In genomic region chr11:12148882-12149281, GRCh38 we compare ENCODE assay signal across 1 cellular context.
TF ChIP-seq lines count a peak whose summit lies in the region.

No MANE protein-coding gene starts in this region.

TF ChIP-seq in K562, 482 proteins besides CTCF, POLR2A, EP300 and RAD21 (continued from another document):
- TF ChIP-seq PKNOX1 (IDR thresholded peaks at IDR 0.05) (0 out of 2 replicates have a peak, but pooled peaks have one; percentile 16), CUX1 (CRISPR knock-in tag; IDR thresholded peaks at IDR 0.05) (no peak), ADNP (tag; IDR thresholded peaks at IDR 0.05) (peak; percentile 94), LEF1 (IDR thresholded peaks at IDR 0.05) (peak; percentile 65; the same call in 1 of the 2 replicates), CBX1 (IDR thresholded peaks at IDR 0.05; ENCODE audit: low read depth) (peak; percentile 98), JUND (IDR thresholded peaks at IDR 0.05; ENCODE audit: borderline replicate concordance, low read depth, low read length) (no peak), JUND (tag; IDR thresholded peaks at IDR 0.05; ENCODE audit: borderline replicate concordance, low read depth, low read length) (peak; percentile 27; the same call in 1 of the 3 replicates), PHF20 (IDR thresholded peaks at IDR 0.05; ENCODE audit: partially characterized antibody) (peak; percentile 60), NCOA4 (IDR thresholded peaks at IDR 0.05; ENCODE audit: partially characterized antibody) (peak; percentile 11), PTBP1 (IDR thresholded peaks at IDR 0.05; ENCODE audit: low read depth, low read length) (0 out of 2 replicates have a peak, but pooled peaks have one; percentile 83), MBD2 (IDR thresholded peaks at IDR 0.05; ENCODE audit: borderline replicate concordance, low read depth) (0 out of 2 replicates have a peak, but pooled peaks have one; percentile 15), HDAC3 (IDR thresholded peaks at IDR 0.05; ENCODE audit: borderline replicate concordance, partially characterized antibody) (peak; percentile 17), MAZ (CRISPR knock-in tag; conservative IDR thresholded peaks at IDR 0.05 in 1 of 2, IDR thresholded peaks at IDR 0.05 in 1 of 2) (0 out of 4 replicates have a peak, but pooled peaks of 1 of the 2 experiments have one; percentile 17), NKRF (IDR thresholded peaks at IDR 0.05; ENCODE audit: borderline replicate concordance) (peak; percentile 23; the same call in 1 of the 2 replicates), ID3 (CRISPR knock-in tag; IDR thresholded peaks at IDR 0.05) (no peak), ID3 (tag; IDR thresholded peaks at IDR 0.05) (peak; percentile 61; the same call in 1 of the 2 replicates), HDAC1 (IDR thresholded peaks at IDR 0.05) (peak; percentile 13 to 59; a peak in 1 of 4 replicates), FIP1L1 (IDR thresholded peaks at IDR 0.05; ENCODE audit: low read depth, low read length, poor library complexity, severe bottlenecking) (no peak), SMARCA5 (IDR thresholded peaks at IDR 0.05) (peak; percentile 97), ZC3H4 (CRISPR knock-in tag; IDR thresholded peaks at IDR 0.05; ENCODE audit: borderline replicate concordance) (no peak), EHMT2 (IDR thresholded peaks at IDR 0.05) (peak; percentile 39; the same call in 1 of the 2 replicates), CEBPB (tag; IDR thresholded peaks at IDR 0.05) (0 out of 2 replicates have a peak, but pooled peaks have one; percentile 7), EGR1 (conservative IDR thresholded peaks at IDR 0.05) (peak; percentile 91), HDAC2 (IDR thresholded peaks at IDR 0.05) (peak; percentile 95), YY1 (IDR thresholded peaks at IDR 0.05; ENCODE audit: borderline replicate concordance in 1 of 3, control insufficient read depth in 1 of 3, extremely low read depth in 1 of 3, insufficient read depth in 3 of 3, insufficient read length in 1 of 3, insufficient replicate concordance in 2 of 3, low read depth in 1 of 3, low read length in 2 of 3) (peak in 1 of 3 experiments; percentile 30), RBM25 (IDR thresholded peaks at IDR 0.05; ENCODE audit: low read depth, low read length, severe bottlenecking) (peak; percentile 98), HMGXB4 (CRISPR knock-in tag; IDR thresholded peaks at IDR 0.05) (no peak), KDM1A (IDR thresholded peaks at IDR 0.05) (peak; percentile 91 to 96), RFX7 (CRISPR knock-in tag; IDR thresholded peaks at IDR 0.05) (no peak), ARID4B (CRISPR knock-in tag; IDR thresholded peaks at IDR 0.05) (0 out of 2 replicates have a peak, but pooled peaks have one; percentile 41), BCOR (IDR thresholded peaks at IDR 0.05) (peak; percentile 99), CHD4 (IDR thresholded peaks at IDR 0.05; ENCODE audit: insufficient read depth, insufficient replicate concordance, low read depth, low read length, poor library complexity, severe bottlenecking) (peak; percentile 97), CBX3 (IDR thresholded peaks at IDR 0.05; ENCODE audit: borderline replicate concordance in 1 of 2, low read length in 2 of 2) (peak in 1 of 2 experiments; percentile 84; a peak in 1 of 3 replicates), CBFA2T3 (IDR thresholded peaks at IDR 0.05) (peak; percentile 54), TEAD1 (CRISPR knock-in tag; IDR thresholded peaks at IDR 0.05) (0 out of 4 replicates have a peak, but pooled peaks of 1 of the 2 experiments have one; percentile 21), ZNF212 (CRISPR knock-in tag; IDR thresholded peaks at IDR 0.05) (no peak), TRIM24 (IDR thresholded peaks at IDR 0.05) (0 out of 4 replicates have a peak, but pooled peaks of 1 of the 2 experiments have one; percentile 9), RCOR1 (IDR thresholded peaks at IDR 0.05; ENCODE audit: borderline replicate concordance in 1 of 2, low read depth in 2 of 2, low read length in 2 of 2) (peak; percentile 74 to 88; a peak in 3 of 4 replicates), KDM2B (CRISPR knock-in tag; IDR thresholded peaks at IDR 0.05) (no peak), ZEB2 (IDR thresholded peaks at IDR 0.05) (no peak)
TF ChIP-seq in K562: peak in this region for 31.
